ENCODE assay signal across 21 cellular contexts in the genomic region with DNA sequence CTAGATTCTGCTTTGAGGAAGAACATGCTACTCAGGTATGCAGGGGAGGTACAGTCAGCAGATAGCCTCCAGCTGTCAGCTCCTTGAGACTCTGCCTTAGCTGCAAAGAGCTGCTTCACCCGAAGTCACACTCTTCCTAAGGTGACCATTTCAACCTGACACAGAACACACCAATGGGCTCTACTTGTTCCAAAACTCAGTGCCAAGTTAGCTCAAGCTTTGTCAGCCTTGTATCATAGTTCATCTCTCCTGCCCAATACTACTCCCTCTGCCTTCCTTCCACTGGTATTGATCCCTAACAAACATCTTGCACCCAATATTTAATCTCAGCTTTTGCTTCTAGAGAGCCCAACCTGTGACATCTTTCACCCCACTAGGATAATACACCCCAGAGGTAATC.
"Had no signal": no experiment of that assay in that cellular context is flagged by ENCODE, and none has a peak within 500 bp of the region (broad histone marks: within the 10 kb centered on the region; RNA-seq: fewer than 3 reads in every experiment).

No MANE protein-coding gene starts in this region.

- DNase-seq: MV-4-11; NCI-H1048; NCI-H1105; NCI-H1417; NCI-H1436 treated with DMSO at 0.1 percent for 48 hours; NCI-H1694; NCI-H187 treated with DMSO at 0.1 percent for 48 hours; NCI-H2029 treated with DMSO at 0.1 percent for 48 hours; NCI-H2107; NCI-H2227 treated with DMSO at 0.1 percent for 48 hours; NCI-H524; NCI-H526 treated with DMSO at 0.1 percent for 48 hours; NCI-H774; NK-92 treated with Interleukin-12 subunit alpha and Interleukin-12 subunit beta, amount 100 ng/mL, for 24 hours; PC-3; SHP77 treated with DMSO at 0.1 percent for 48 hours; SJCRH30 had no signal

- H3K4me1 ChIP-seq: SJCRH30 had no signal

- H3K4me3 ChIP-seq: K562, SJCRH30 had no signal

- ATAC-seq: K562, Panc1, PC-3, Right ventricle myocardium inferior, SK-N-SH treated with all-trans-retinoic acid at 6 μM for 48 hours had no signal

- H3K9me3 ChIP-seq: SJCRH30 had no signal

- H3K36me3 ChIP-seq: SJCRH30 had no signal

- H3K27me3 ChIP-seq: SJCRH30 had no signal

- H3K27ac ChIP-seq: SJCRH30 had no signal
